1 cellular context compared by ENCODE assay signal in the genomic region with DNA sequence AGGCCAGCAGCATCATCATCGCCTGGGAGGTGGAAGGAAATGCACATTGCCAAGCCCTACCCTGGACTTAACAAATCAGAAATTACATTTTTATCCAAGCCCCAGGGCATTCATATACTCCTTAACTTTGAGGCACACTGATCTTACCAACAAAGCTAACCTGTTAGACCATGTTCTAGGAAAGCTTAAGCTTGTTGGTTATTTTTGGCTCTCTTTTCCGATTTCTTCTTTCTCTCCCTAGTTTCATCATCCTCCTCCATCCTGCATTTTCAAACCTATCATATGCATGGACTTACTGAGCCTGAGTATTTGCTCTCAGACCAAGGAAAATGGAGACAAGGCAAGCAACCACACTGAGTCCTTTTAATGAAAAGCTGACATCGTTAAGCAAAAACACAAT.
TF ChIP-seq lines count a peak whose summit lies in the region.

No MANE protein-coding gene starts in this region.

TF ChIP-seq in K562, 482 proteins besides CTCF, POLR2A, EP300 and RAD21 (continued from another document):
- TF ChIP-seq, protein P1, sequence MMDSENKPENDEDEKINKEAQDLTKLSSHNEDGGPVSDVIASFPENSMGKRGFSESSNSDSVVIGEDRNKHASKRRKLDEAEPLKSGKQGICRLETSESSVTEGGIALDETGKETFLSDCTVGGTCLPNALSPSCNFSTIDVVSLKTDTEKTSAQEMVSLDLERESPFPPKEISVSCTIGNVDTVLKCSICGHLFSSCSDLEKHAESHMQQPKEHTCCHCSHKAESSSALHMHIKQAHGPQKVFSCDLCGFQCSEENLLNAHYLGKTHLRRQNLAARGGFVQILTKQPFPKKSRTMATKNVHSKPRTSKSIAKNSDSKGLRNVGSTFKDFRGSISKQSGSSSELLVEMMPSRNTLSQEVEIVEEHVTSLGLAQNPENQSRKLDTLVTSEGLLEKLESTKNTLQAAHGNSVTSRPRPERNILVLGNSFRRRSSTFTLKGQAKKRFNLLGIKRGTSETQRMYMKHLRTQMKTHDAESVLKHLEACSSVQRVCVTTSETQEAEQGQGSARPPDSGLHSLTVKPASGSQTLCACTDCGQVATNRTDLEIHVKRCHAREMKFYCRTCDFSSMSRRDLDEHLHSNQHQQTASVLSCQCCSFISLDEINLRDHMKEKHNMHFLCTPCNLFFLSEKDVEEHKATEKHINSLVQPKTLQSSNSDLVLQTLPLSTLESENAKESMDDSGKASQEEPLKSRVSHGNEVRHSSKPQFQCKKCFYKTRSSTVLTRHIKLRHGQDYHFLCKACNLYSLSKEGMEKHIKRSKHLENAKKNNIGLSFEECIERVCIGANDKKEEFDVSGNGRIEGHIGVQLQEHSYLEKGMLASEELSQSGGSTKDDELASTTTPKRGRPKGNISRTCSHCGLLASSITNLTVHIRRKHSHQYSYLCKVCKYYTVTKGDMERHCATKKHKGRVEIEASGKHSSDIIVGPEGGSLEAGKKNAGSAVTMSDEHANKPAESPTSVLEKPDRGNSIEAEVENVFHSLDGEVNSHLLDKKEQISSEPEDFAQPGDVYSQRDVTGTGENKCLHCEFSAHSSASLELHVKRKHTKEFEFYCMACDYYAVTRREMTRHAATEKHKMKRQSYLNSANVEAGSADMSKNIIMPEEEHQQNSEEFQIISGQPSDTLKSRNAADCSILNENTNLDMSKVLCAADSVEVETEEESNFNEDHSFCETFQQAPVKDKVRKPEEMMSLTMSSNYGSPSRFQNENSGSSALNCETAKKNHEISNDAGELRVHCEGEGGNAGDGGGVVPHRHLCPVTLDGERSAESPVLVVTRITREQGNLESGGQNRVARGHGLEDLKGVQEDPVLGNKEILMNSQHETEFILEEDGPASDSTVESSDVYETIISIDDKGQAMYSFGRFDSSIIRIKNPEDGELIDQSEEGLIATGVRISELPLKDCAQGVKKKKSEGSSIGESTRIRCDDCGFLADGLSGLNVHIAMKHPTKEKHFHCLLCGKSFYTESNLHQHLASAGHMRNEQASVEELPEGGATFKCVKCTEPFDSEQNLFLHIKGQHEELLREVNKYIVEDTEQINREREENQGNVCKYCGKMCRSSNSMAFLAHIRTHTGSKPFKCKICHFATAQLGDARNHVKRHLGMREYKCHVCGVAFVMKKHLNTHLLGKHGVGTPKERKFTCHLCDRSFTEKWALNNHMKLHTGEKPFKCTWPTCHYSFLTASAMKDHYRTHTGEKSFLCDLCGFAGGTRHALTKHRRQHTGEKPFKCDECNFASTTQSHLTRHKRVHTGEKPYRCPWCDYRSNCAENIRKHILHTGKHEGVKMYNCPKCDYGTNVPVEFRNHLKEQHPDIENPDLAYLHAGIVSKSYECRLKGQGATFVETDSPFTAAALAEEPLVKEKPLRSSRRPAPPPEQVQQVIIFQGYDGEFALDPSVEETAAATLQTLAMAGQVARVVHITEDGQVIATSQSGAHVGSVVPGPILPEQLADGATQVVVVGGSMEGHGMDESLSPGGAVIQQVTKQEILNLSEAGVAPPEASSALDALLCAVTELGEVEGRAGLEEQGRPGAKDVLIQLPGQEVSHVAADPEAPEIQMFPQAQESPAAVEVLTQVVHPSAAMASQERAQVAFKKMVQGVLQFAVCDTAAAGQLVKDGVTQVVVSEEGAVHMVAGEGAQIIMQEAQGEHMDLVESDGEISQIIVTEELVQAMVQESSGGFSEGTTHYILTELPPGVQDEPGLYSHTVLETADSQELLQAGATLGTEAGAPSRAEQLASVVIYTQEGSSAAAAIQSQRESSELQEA (IDR thresholded peaks at IDR 0.05; ENCODE audit: low read depth), result no peak
- no peak for TF ChIP-seq HDGF (IDR thresholded peaks at IDR 0.05)
- TF ChIP-seq SAFB (IDR thresholded peaks at IDR 0.05; ENCODE audit: borderline replicate concordance, low read depth, low read length), result no peak
- no peak for TF ChIP-seq RUNX1 (IDR thresholded peaks at IDR 0.05; ENCODE audit: low read depth)
- TF ChIP-seq, protein P2, sequence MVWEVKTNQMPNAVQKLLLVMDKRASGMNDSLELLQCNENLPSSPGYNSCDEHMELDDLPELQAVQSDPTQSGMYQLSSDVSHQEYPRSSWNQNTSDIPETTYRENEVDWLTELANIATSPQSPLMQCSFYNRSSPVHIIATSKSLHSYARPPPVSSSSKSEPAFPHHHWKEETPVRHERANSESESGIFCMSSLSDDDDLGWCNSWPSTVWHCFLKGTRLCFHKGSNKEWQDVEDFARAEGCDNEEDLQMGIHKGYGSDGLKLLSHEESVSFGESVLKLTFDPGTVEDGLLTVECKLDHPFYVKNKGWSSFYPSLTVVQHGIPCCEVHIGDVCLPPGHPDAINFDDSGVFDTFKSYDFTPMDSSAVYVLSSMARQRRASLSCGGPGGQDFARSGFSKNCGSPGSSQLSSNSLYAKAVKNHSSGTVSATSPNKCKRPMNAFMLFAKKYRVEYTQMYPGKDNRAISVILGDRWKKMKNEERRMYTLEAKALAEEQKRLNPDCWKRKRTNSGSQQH (CRISPR knock-in tag; IDR thresholded peaks at IDR 0.05), result no peak
- TF ChIP-seq, protein P3, sequence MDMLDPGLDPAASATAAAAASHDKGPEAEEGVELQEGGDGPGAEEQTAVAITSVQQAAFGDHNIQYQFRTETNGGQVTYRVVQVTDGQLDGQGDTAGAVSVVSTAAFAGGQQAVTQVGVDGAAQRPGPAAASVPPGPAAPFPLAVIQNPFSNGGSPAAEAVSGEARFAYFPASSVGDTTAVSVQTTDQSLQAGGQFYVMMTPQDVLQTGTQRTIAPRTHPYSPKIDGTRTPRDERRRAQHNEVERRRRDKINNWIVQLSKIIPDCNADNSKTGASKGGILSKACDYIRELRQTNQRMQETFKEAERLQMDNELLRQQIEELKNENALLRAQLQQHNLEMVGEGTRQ (CRISPR knock-in tag; IDR thresholded peaks at IDR 0.05), result no peak
- TF ChIP-seq RFX7 (CRISPR knock-in tag; IDR thresholded peaks at IDR 0.05), result no peak
- no peak for TF ChIP-seq SMARCB1 (IDR thresholded peaks at IDR 0.05; ENCODE audit: insufficient read length, low read depth)
- TF ChIP-seq MEF2D (tag; conservative IDR thresholded peaks at IDR 0.05; ENCODE audit: low read depth), result peak; percentile 63
- TF ChIP-seq, protein P4, sequence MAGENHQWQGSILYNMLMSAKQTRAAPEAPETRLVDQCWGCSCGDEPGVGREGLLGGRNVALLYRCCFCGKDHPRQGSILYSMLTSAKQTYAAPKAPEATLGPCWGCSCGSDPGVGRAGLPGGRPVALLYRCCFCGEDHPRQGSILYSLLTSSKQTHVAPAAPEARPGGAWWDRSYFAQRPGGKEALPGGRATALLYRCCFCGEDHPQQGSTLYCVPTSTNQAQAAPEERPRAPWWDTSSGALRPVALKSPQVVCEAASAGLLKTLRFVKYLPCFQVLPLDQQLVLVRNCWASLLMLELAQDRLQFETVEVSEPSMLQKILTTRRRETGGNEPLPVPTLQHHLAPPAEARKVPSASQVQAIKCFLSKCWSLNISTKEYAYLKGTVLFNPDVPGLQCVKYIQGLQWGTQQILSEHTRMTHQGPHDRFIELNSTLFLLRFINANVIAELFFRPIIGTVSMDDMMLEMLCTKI (IDR thresholded peaks at IDR 0.05; ENCODE audit: partially characterized antibody), result no peak
- TF ChIP-seq RAD51 (IDR thresholded peaks at IDR 0.05; ENCODE audit: borderline replicate concordance, low read depth), result no peak
